8 cellular contexts compared by ENCODE assay signal in the genomic region with DNA sequence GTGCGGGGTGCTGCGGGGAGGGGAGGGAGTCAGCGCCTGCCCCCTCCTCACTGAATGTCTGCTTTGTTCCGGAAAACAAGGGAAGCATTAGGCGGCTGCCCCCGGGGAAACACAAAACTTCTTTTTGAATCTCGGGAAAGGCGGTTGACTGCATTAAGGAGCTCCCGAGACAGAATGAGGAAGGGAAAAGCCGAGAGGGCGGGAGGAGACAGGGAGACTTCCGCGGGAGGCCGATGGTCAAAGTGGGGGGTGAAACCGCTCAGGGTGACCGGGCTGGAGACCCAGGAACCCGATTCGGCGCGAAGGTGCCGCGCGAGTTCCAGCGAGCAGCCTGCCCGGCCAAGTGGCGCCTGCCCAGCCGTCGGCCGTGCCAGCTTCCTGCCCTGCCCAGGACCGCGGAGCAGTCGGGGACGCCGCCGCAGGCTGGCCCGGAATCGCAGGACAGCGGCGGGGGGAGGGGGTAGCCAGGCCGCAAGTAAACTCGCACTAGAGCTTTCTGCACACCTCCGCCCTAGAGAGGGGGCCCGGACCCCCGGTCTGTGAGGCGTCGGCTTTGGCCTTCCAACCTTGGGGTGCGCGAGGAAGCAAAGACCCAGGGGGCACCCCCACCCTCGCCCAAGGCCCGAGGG. TPM values are rescaled to one million over a fixed set of nuclear protein-coding genes. Genes with fewer than 3 reads are reported as not detected.
DNase-seq lines count a peak whose midpoint lies in the region; ATAC-seq and TF ChIP-seq lines count a peak whose summit lies in the region.

No MANE protein-coding gene starts in this region.

- no peak for TF ChIP-seq CTCF in breast epithelium (IDR thresholded peaks at IDR 0.05)

- ATAC-seq in left colon (peak; percentile 64), HG03571 (IDR thresholded peaks at IDR 0.05; ENCODE audit: unreplicated experiment) (no peak)
- peak; percentile 2 for ATAC-seq in stimulated activated naive CD8-positive, alpha-beta T cell treated with anti-CD3 and anti-CD28 coated beads, Interleukin-15, Interleukin-2, amounts not matched to agents 100 U/mL and 50 U/mL, for 24 hours

- intact Hi-C loops in breast epithelium (cut with DNase I; ENCODE audit: low total_unique reads) (no loop called here), left colon (cut with DNase I, micrococcal nuclease) (no loop called here)

- DNase-seq in DMS53 (lab: John Stamatoyannopoulos, UW) (peak; percentile 72), DMS53 treated with DMSO at 0.1 percent for 48 hours (lab: John Stamatoyannopoulos, UW; ENCODE audit: unreplicated experiment) (no peak), MG63 (peak; percentile 72), breast epithelium (ENCODE audit: low spot score in 2 of 2) (no peak), left colon (peak in 1 of 2 donors; percentile 62), HT-29 (ENCODE audit: low spot score) (no peak)
- no peak for DNase-seq in stimulated activated naive CD8-positive, alpha-beta T cell treated with anti-CD3 and anti-CD28 coated beads, Interleukin-15, Interleukin-2, amounts not matched to agents 100 U/mL and 50 U/mL, for 24 hours

- no peaks in the 10 kb centered on the region for H3K36me3 ChIP-seq in MG63
- H3K36me3 ChIP-seq in breast epithelium = no peaks in the 10 kb centered on the region

- no peaks in the 10 kb centered on the region for H3K27me3 ChIP-seq in MG63
- peaks cover 0 to 99% of the 10 kb centered on the region in 2 donors for H3K27me3 ChIP-seq in breast epithelium

- TF ChIP-seq POLR2A in breast epithelium (IDR thresholded peaks at IDR 0.05) = no peak

- no peaks in the 10 kb centered on the region for H3K4me1 ChIP-seq in breast epithelium

- H3K9me3 ChIP-seq in MG63 (no peaks in the 10 kb centered on the region), breast epithelium (no peaks in the 10 kb centered on the region)

- H3K4me3 ChIP-seq in MG63 (peak overlapping the region; percentile 31), breast epithelium (peak overlapping the region; percentile 37 to 68 (median 53))

- peak overlapping the region; percentile 36 to 39 for H3K27ac ChIP-seq in breast epithelium

RNA-seq across cellular contexts. Expression of gene BCOR, which starts 55.1 kb away (rescaled TPM):
- 13.4 and 15.0 TPM in 2 replicates for total RNA-seq in MG63 (2014; rRNA removed; shearing (Covaris generic); ENCODE audit: low replicate concordance)
- 10 to 100 TPM; 11.7 to 28.1 (median 27.9) TPM for total RNA-seq in breast epithelium
- total RNA-seq in left colon = 10 to 100 TPM; 19.0 to 24.4 TPM
- 23.3 and 25.5 TPM in 2 replicates for total RNA-seq in HT-29 (2014; rRNA removed; shearing (Covaris generic))

Comparison
In these comparisons a context has a peak if more than half of its experiments do, and no peak if none do; other contexts are left out.
1. DNase-seq: peak in DMS53 (single experiment) and MG63 (single experiment); none in DMS53 treated with DMSO at 0.1 percent for 48 hours (single experiment), breast epithelium (0 of 2), stimulated activated naive CD8-positive, alpha-beta T cell treated with anti-CD3 and anti-CD28 coated beads, Interleukin-15, Interleukin-2, amounts not matched to agents 100 U/mL and 50 U/mL, for 24 hours (single experiment) and HT-29 (single experiment).